Comparison of ENCODE assay signal across 12 cellular contexts in the genomic region with DNA sequence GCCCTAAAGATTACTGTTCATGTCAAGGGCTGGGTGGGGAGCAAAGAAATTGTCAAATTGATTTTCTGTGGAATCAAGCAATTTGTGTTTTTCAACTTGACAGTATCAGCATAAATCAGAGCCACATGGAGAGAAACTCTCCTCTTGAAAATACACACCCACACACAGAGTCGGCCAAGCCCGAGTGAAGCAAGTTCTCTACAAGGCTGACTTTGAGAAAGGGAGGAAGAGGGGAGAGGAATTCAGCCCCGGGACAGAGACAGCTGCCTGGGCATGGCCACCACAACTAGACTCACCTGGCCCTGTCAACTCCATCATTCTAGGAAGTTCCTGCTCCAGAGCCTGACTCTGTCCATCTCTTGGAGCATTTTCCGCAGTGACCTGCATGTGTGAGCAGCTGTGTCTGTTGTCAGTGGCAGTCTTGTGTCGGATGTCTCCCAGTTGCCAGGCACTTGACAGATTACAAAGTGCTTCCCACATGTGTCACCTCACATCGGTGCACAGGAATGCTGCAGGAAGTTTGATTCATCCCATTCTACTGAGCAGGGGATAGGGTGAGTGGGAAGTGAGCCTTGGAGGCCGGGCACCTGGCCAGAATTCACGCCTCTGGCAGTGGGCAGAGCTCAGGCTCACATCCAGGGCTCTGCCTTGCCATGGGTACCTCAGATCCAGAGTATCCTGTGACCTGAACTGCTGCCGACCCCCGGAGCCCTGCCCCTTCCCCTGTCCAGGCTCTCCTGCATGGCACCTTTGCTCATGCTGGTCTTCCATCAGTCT. TPM values are rescaled to one million over a fixed set of nuclear protein-coding genes. Genes with fewer than 3 reads are reported as not detected.
DNase-seq lines count a peak whose midpoint lies in the region; ATAC-seq and TF ChIP-seq lines count a peak whose summit lies in the region.
"Had no signal": no experiment of that assay in that cellular context is flagged by ENCODE, and none has a peak within 500 bp of the region (broad histone marks: within the 10 kb centered on the region; RNA-seq: fewer than 3 reads in every experiment).

No MANE protein-coding gene starts in this region.

- no peaks in the 10 kb centered on the region for H3K9me3 ChIP-seq in AG04450 (ENCODE audit: control insufficient read depth, insufficient read depth, low read length)
- no peaks in the 10 kb centered on the region for H3K9me3 ChIP-seq in lower lobe of right lung
- H3K9me3 ChIP-seq: gastrocnemius medialis had no signal

- peaks cover 16% of the 10 kb centered on the region for H3K4me1 Mint-ChIP-seq in glutamatergic neuron (ENCODE audit: low read depth, unreplicated experiment)
- H3K4me1 Mint-ChIP-seq in activated T-helper 17 cell treated with anti-CD3 and anti-CD28 coated beads, Interleukin-2, amount 50 U/mL, for 72 hours: no peaks in the 10 kb centered on the region

- no peaks in the 10 kb centered on the region for H3K4me1 ChIP-seq in lower lobe of right lung
- H3K4me1 ChIP-seq: gastrocnemius medialis had no signal

- ATAC-seq in lower lobe of right lung (peak; percentile 18 to 35), GM19324 (IDR thresholded peaks at IDR 0.05; ENCODE audit: low FRiP score, unreplicated experiment) (no peak)
- ATAC-seq in activated T-helper 17 cell treated with anti-CD3 and anti-CD28 coated beads, Interleukin-2, amount 50 U/mL, for 72 hours (replicated peaks): no peak

- no peak for TF ChIP-seq CTCF in AG04450 (IDR thresholded peaks at IDR 0.05; ENCODE audit: low read depth, low read length)
- no peak for TF ChIP-seq CTCF in cardiac fibroblast (IDR thresholded peaks at IDR 0.05; ENCODE audit: low read depth, low read length)
- no peak for TF ChIP-seq CTCF in lower lobe of right lung (IDR thresholded peaks at IDR 0.05)
- no peak for TF ChIP-seq CTCF in glutamatergic neuron (IDR thresholded peaks at IDR 0.05; ENCODE audit: partially characterized antibody, unreplicated experiment)

- no peak overlapping the region for H3K27ac Mint-ChIP-seq in glutamatergic neuron (ENCODE audit: unreplicated experiment)
- H3K27ac Mint-ChIP-seq in activated T-helper 17 cell treated with anti-CD3 and anti-CD28 coated beads, Interleukin-2, amount 50 U/mL, for 72 hours: no peak overlapping the region

- H3K4me3 Mint-ChIP-seq in glutamatergic neuron (ENCODE audit: unreplicated experiment): no peak overlapping the region
- H3K4me3 Mint-ChIP-seq in activated T-helper 17 cell treated with anti-CD3 and anti-CD28 coated beads, Interleukin-2, amount 50 U/mL, for 72 hours: no peak overlapping the region

- intact Hi-C loops in lower lobe of right lung (cut with DNase I): no loop called here

- H3K27me3 ChIP-seq in AG04450 (ENCODE audit: control insufficient read depth, insufficient read depth, low read length): no peaks in the 10 kb centered on the region
- no peaks in the 10 kb centered on the region for H3K27me3 ChIP-seq in lower lobe of right lung (ENCODE audit: low read depth)
- H3K27me3 ChIP-seq: gastrocnemius medialis had no signal

- CTCF ChIA-PET in AG04450 (lab: Charles Lee): no interaction called here

- peaks cover 13% of the 10 kb centered on the region for H3K9me3 Mint-ChIP-seq in glutamatergic neuron (ENCODE audit: unreplicated experiment)
- peaks cover 12% of the 10 kb centered on the region for H3K9me3 Mint-ChIP-seq in activated T-helper 17 cell treated with anti-CD3 and anti-CD28 coated beads, Interleukin-2, amount 50 U/mL, for 72 hours

- H3K27me3 Mint-ChIP-seq in glutamatergic neuron (ENCODE audit: unreplicated experiment): peaks cover 16% of the 10 kb centered on the region
- H3K27me3 Mint-ChIP-seq in activated T-helper 17 cell treated with anti-CD3 and anti-CD28 coated beads, Interleukin-2, amount 50 U/mL, for 72 hours: peaks cover 3% of the 10 kb centered on the region

- H3K4me3 ChIP-seq in AG04450 (ENCODE audit: low read depth, low read length): no peak overlapping the region
- H3K4me3 ChIP-seq in cardiac fibroblast (replicated peaks in 1 of 2; ENCODE audit: low read depth in 2 of 2, low read length in 2 of 2): no peak overlapping the region
- no peak overlapping the region for H3K4me3 ChIP-seq in lower lobe of right lung
- H3K4me3 ChIP-seq: gastrocnemius medialis had no signal

- H3K36me3 Mint-ChIP-seq in glutamatergic neuron (ENCODE audit: unreplicated experiment): peaks cover 11% of the 10 kb centered on the region
- no peaks in the 10 kb centered on the region for H3K36me3 Mint-ChIP-seq in activated T-helper 17 cell treated with anti-CD3 and anti-CD28 coated beads, Interleukin-2, amount 50 U/mL, for 72 hours (ENCODE audit: low read depth)

- H3K27ac ChIP-seq in AG04450 (ENCODE audit: low read depth, low read length) (no peak overlapping the region), lower lobe of right lung (no peak overlapping the region)
- H3K27ac ChIP-seq: gastrocnemius medialis, VCaP had no signal

- no peaks in the 10 kb centered on the region for H3K36me3 ChIP-seq in lower lobe of right lung
- H3K36me3 ChIP-seq: gastrocnemius medialis had no signal

- peak; percentile 37 for DNase-seq in AG04450 (ENCODE audit: low read depth, low spot score)
- peak; percentile 34 for DNase-seq in HT-29 (ENCODE audit: low spot score)
- peak; percentile 82 to 92 for DNase-seq in cardiac fibroblast (ENCODE audit: low read depth in 2 of 2)
- no peak for DNase-seq in lower lobe of right lung
- no peak for DNase-seq in glutamatergic neuron
- no peak for DNase-seq in NCI-H748 (lab: John Stamatoyannopoulos, UW; ENCODE audit: unreplicated experiment)
- DNase-seq: activated naive CD4-positive, alpha-beta T cell treated with Interleukin-2 at 50 U/mL for 16 hours; gastrocnemius medialis; NCI-H526 treated with DMSO at 0.1 percent for 48 hours had no signal

- POLR2A ChIA-PET in AG04450 (lab: Yijun Ruan, JAX): no interaction called here

RNA-seq across cellular contexts. Expression of gene ADAM12, which starts 37.9 kb away (rescaled TPM):
- 6.6 and 8.0 TPM in 2 replicates for polyA plus RNA-seq in AG04450 (2011; rRNA removed)
- 11.0 and 11.3 TPM in 2 replicates for polyA minus RNA-seq in AG04450 (2011; rRNA and poly(A)+ RNA removed)
- not detected in 2 replicates for total RNA-seq in HT-29 (2014; rRNA removed; shearing (Covaris generic))
- total RNA-seq in lower lobe of right lung (0.92 TPM), glutamatergic neuron (ENCODE audit: unreplicated experiment) (18.4 TPM)
- 10 to 100 TPM in 1 of 2 donors, 1 to 10 TPM in 1; 8.4 to 25.5 TPM for total RNA-seq in activated T-helper 17 cell treated with anti-CD3 and anti-CD28 coated beads, Interleukin-2, amount 50 U/mL, for 72 hours

Comparison
In these comparisons a context has a peak if more than half of its experiments do, and no peak if none do; other contexts are left out.
1. DNase-seq: peak in AG04450 (single experiment), HT-29 (single experiment) and cardiac fibroblast (2 of 2); none in lower lobe of right lung (single experiment), glutamatergic neuron (single experiment) and NCI-H748 (single experiment).
2. ATAC-seq: peak in lower lobe of right lung (2 of 2); none in activated T-helper 17 cell treated with anti-CD3 and anti-CD28 coated beads, Interleukin-2, amount 50 U/mL, for 72 hours (single experiment) and GM19324 (single experiment).